ENCODE assay signal across 18 cellular contexts in the genomic region with DNA sequence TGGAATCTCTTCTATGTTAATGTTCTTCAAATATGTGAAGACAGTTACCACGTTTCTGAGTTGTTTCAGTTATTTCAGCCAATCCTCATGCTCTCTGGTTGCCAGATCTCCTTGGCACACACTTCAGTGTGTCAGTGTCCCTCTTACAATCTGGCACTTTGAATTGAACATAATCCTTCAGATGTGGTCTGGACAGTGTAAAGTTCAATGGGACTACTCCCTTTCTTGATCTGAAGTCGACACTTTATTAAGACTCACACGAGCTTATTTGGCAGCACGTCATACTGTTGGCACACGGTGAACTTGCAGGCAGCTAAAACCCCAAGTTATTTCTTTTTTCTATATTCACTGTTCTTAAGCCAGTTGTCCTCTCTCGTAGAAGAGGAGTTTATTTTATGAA. TPM values are rescaled to one million over a fixed set of nuclear protein-coding genes. Genes with fewer than 3 reads are reported as not detected.
A peak's percentile ranks its signal among the peaks of the same experiment; 100 is the strongest.
DNase-seq lines count a peak whose midpoint lies in the region; ATAC-seq, FAIRE-seq and TF ChIP-seq lines count a peak whose summit lies in the region.
"Had no signal": no experiment of that assay in that cellular context is flagged by ENCODE, and none has a peak within 500 bp of the region (broad histone marks: within the 10 kb centered on the region; RNA-seq: fewer than 3 reads in every experiment).

No MANE protein-coding gene starts in this region.

- H3K4me1 ChIP-seq in ascending aorta = peaks cover 0 to 7% of the 10 kb centered on the region in 2 donors
- H3K4me1 ChIP-seq in gastroesophageal sphincter = peaks cover 0 to 39% (median 8%) of the 10 kb centered on the region in 3 donors
- H3K4me1 ChIP-seq in osteoblast (ENCODE audit: insufficient read depth, low read length) = peaks cover 32% of the 10 kb centered on the region

- H3K4me1 Mint-ChIP-seq in activated CD4-positive, alpha-beta memory T cell treated with anti-CD3 and anti-CD28 coated beads, Interleukin-2, amount 10 ng/mL, durations not matched to agents 7 days and 5 days = no peaks in the 10 kb centered on the region
- peaks cover 7 to 13% (median 10%) of the 10 kb centered on the region in 3 donors for H3K4me1 Mint-ChIP-seq in T-cell

- H3K27me3 ChIP-seq in ascending aorta (no peaks in the 10 kb centered on the region), gastroesophageal sphincter (no peaks in the 10 kb centered on the region), osteoblast (ENCODE audit: insufficient read depth, low read length) (no peaks in the 10 kb centered on the region)

- no peaks in the 10 kb centered on the region for H4K20me1 ChIP-seq in osteoblast (ENCODE audit: insufficient read depth, low read length)

- ATAC-seq in gastroesophageal sphincter (peak; percentile 57), HG02938 (IDR thresholded peaks at IDR 0.05; ENCODE audit: unreplicated experiment) (no peak), T-cell (replicated peaks in 1 of 4) (no peak)
- ATAC-seq: activated CD8-positive, alpha-beta T cell treated with anti-CD3 and anti-CD28 coated beads, Interleukin-2, amount 10 ng/mL, durations not matched to agents 7 days and 5 days; GM12878 had no signal

- TF ChIP-seq POLR2A in gastroesophageal sphincter (IDR thresholded peaks at IDR 0.05) (no peak), GM12891 (IDR thresholded peaks at IDR 0.05; ENCODE audit: low read depth, low read length) (no peak)

- no peak for FAIRE-seq in GM12891 (lab: Jason Lieb, UNC)
- FAIRE-seq: GM12878 had no signal

- H3K4me2 ChIP-seq in osteoblast (ENCODE audit: insufficient read depth, low read length) = peak overlapping the region; percentile 21

- H2AFZ ChIP-seq in osteoblast (ENCODE audit: low read length) = peak overlapping the region; percentile 8

- H3K9me3 Mint-ChIP-seq in activated CD4-positive, alpha-beta memory T cell treated with anti-CD3 and anti-CD28 coated beads, Interleukin-2, amount 10 ng/mL, durations not matched to agents 7 days and 5 days = no peaks in the 10 kb centered on the region
- H3K9me3 Mint-ChIP-seq in T-cell = no peaks in the 10 kb centered on the region
- H3K9me3 Mint-ChIP-seq: activated naive CD4-positive, alpha-beta T cell treated with anti-CD3 and anti-CD28 coated beads for 36 hours; H9 had no signal

- H3K36me3 ChIP-seq in ascending aorta (no peaks in the 10 kb centered on the region), gastroesophageal sphincter (no peaks in the 10 kb centered on the region), osteoblast (ENCODE audit: insufficient read depth, low read length) (peaks cover 25% of the 10 kb centered on the region)

- CTCF ChIA-PET in activated CD4-positive, alpha-beta memory T cell treated with anti-CD3 and anti-CD28 coated beads, Interleukin-2, amount 10 ng/mL, durations not matched to agents 7 days and 5 days (lab: Charles Lee) = interaction anchor here (0.8 kb wide), 1 partner anchor 434 kb away, joined by 3 read pairs; no protein-coding TSS in a partner anchor
- CTCF ChIA-PET in T-cell (lab: Charles Lee) = interaction anchor here (1.6 to 4.5 kb wide), 2 partner anchors 8 to 120 kb away, joined by 4 to 25 read pairs; no protein-coding TSS in a partner anchor

- no peaks in the 10 kb centered on the region for H3K36me3 Mint-ChIP-seq in activated CD4-positive, alpha-beta memory T cell treated with anti-CD3 and anti-CD28 coated beads, Interleukin-2, amount 10 ng/mL, durations not matched to agents 7 days and 5 days (ENCODE audit: low read depth)
- H3K36me3 Mint-ChIP-seq in T-cell = no peaks in the 10 kb centered on the region

- H3K4me3 ChIP-seq in ascending aorta = no peak overlapping the region
- H3K4me3 ChIP-seq in gastroesophageal sphincter = no peak overlapping the region
- no peak overlapping the region for H3K4me3 ChIP-seq in osteoblast (ENCODE audit: insufficient read depth, low read length)
- H3K4me3 ChIP-seq: GM12878 had no signal

- no peak for TF ChIP-seq CTCF in ascending aorta (IDR thresholded peaks at IDR 0.05)
- TF ChIP-seq CTCF in gastroesophageal sphincter (IDR thresholded peaks at IDR 0.05) = no peak
- no peak for TF ChIP-seq CTCF in osteoblast (IDR thresholded peaks at IDR 0.05; ENCODE audit: extremely low read depth, low read depth, low read length)

- H3K9me3 ChIP-seq in ascending aorta (no peaks in the 10 kb centered on the region), gastroesophageal sphincter (no peaks in the 10 kb centered on the region), osteoblast (ENCODE audit: low read depth, low read length) (no peaks in the 10 kb centered on the region)

- 0 to 13% methylated on average over 3 to 6 of the region's 6 CpGs for WGBS in gastroesophageal sphincter (ENCODE audit: low coverage in 1 of 2), 2 donors

- peaks cover 74% of the 10 kb centered on the region for H3K79me2 ChIP-seq in osteoblast (ENCODE audit: insufficient read depth, low read length)

- no peak for TF ChIP-seq EP300 in gastroesophageal sphincter (IDR thresholded peaks at IDR 0.05)

- in situ Hi-C loops in G401 (cut with HindIII; ENCODE audit: low sequenced_read_pairs) = no loop called here

- intact Hi-C loops in ascending aorta (cut with DNase I) = loop anchor here (5.0 kb wide), 2 partner anchors 121 to 426 kb away; no protein-coding TSS in a partner anchor

- peak overlapping the region; percentile 55 to 56 for H3K27ac ChIP-seq in ascending aorta
- H3K27ac ChIP-seq in gastroesophageal sphincter = peak overlapping the region; percentile 46 to 71 (median 56)
- H3K27ac ChIP-seq in osteoblast (ENCODE audit: low read depth, low read length) = peak overlapping the region; percentile 36

- peaks cover 3% of the 10 kb centered on the region for H3K27me3 Mint-ChIP-seq in activated CD4-positive, alpha-beta memory T cell treated with anti-CD3 and anti-CD28 coated beads, Interleukin-2, amount 10 ng/mL, durations not matched to agents 7 days and 5 days
- H3K27me3 Mint-ChIP-seq in T-cell = peaks cover 0 to 4% of the 10 kb centered on the region in 2 donors

- no peak overlapping the region for H3K4me3 Mint-ChIP-seq in activated CD4-positive, alpha-beta memory T cell treated with anti-CD3 and anti-CD28 coated beads, Interleukin-2, amount 10 ng/mL, durations not matched to agents 7 days and 5 days
- H3K4me3 Mint-ChIP-seq in T-cell = no peak overlapping the region
- H3K4me3 Mint-ChIP-seq: activated CD8-positive, alpha-beta T cell treated with anti-CD3 and anti-CD28 coated beads, Interleukin-2, amount 10 ng/mL, durations not matched to agents 7 days and 5 days; activated naive CD4-positive, alpha-beta T cell treated with anti-CD3 and anti-CD28 coated beads for 36 hours; H9 had no signal

- DNase-seq in G401 (ENCODE audit: low spot score) (peak; percentile 88), ascending aorta (ENCODE audit: low spot score in 2 of 2) (no peak), osteoblast (ENCODE audit: insufficient read length, low spot score, missing footprints) (no peak), GM12891 (ENCODE audit: insufficient read length, low spot score) (no peak), T-cell (no peak)
- no peak for DNase-seq in activated CD4-positive, alpha-beta memory T cell treated with anti-CD3 and anti-CD28 coated beads, Interleukin-2, amount 10 ng/mL, durations not matched to agents 7 days and 5 days
- DNase-seq: activated CD8-positive, alpha-beta T cell treated with anti-CD3 and anti-CD28 coated beads, Interleukin-2, amount 10 ng/mL, durations not matched to agents 7 days and 5 days; activated naive CD4-positive, alpha-beta T cell treated with anti-CD3 and anti-CD28 coated beads for 36 hours; cortex of kidney; DMS79 treated with DMSO at 0.1 percent for 48 hours; H9; kidney glomerular epithelial cell; NCI-H345; stimulated activated CD4-positive, alpha-beta T cell treated with anti-CD3 and anti-CD28 coated beads, Interleukin-1b, Interleukin-23, amount 100 ng/mL, for 48 hours; T1000 had no signal

- POLR2A ChIA-PET in activated CD4-positive, alpha-beta memory T cell treated with anti-CD3 and anti-CD28 coated beads, Interleukin-2, amount 10 ng/mL, durations not matched to agents 7 days and 5 days (lab: Charles Lee) = no interaction called here
- POLR2A ChIA-PET in T-cell (lab: Charles Lee) = interaction anchor here in 1 of 2 donors (0.6 kb wide), 1 partner anchor 15 kb away, joined by 3 read pairs; no protein-coding TSS in a partner anchor

- H3K27ac Mint-ChIP-seq in activated CD4-positive, alpha-beta memory T cell treated with anti-CD3 and anti-CD28 coated beads, Interleukin-2, amount 10 ng/mL, durations not matched to agents 7 days and 5 days = no peak overlapping the region
- H3K27ac Mint-ChIP-seq in T-cell = no peak overlapping the region
- H3K27ac Mint-ChIP-seq: activated CD8-positive, alpha-beta T cell treated with anti-CD3 and anti-CD28 coated beads, Interleukin-2, amount 10 ng/mL, durations not matched to agents 7 days and 5 days; activated naive CD4-positive, alpha-beta T cell treated with anti-CD3 and anti-CD28 coated beads for 36 hours; H9 had no signal

TF ChIP-seq in GM12891, 5 proteins besides CTCF, POLR2A, EP300 and RAD21:
- TF ChIP-seq POU2F2 (IDR thresholded peaks at IDR 0.05; ENCODE audit: low read depth, low read length) = no peak
- no peak for TF ChIP-seq TAF1 (IDR thresholded peaks at IDR 0.05; ENCODE audit: low read depth, low read length)
- TF ChIP-seq PAX5 (IDR thresholded peaks at IDR 0.05; ENCODE audit: insufficient read depth, low read length, severe bottlenecking) = no peak
- TF ChIP-seq SPI1 (IDR thresholded peaks at IDR 0.05; ENCODE audit: low read depth, low read length) = no peak
- no peak for TF ChIP-seq POLR2AphosphoS5 (IDR thresholded peaks at IDR 0.05; ENCODE audit: low read depth, low read length)

RNA-seq across cellular contexts. Expression of a gene that starts 28.2 kb away (rescaled TPM):
- not detected in 2 replicates for total RNA-seq in G401 (2014; rRNA removed; shearing (Covaris generic))
- total RNA-seq in ascending aorta (14.6 TPM), gastroesophageal sphincter (10 to 100 TPM; 15.7 to 28.2 (median 22.8) TPM), osteoblast (18.6 and 24.6 TPM in 2 replicates), T-cell (under 1 TPM in 3 of 5 donors, not detected in 2; 0.16 to 0.26 (median 0.20) TPM)
- not detected for total RNA-seq in activated CD4-positive, alpha-beta memory T cell treated with anti-CD3 and anti-CD28 coated beads, Interleukin-2, amount 10 ng/mL, durations not matched to agents 7 days and 5 days
- not detected for polyA plus RNA-seq in GM12891 (2012; ENCODE audit: low read depth, missing spikeins)
- total RNA-seq: activated CD8-positive, alpha-beta T cell treated with anti-CD3 and anti-CD28 coated beads, Interleukin-2, amount 10 ng/mL, durations not matched to agents 7 days and 5 days had no signal

Comparison
In these comparisons a context has a peak if more than half of its experiments do, and no peak if none do; other contexts are left out.
1. RNA of a gene that starts 28.2 kb away (total RNA-seq): 15.7 to 28.2 TPM in gastroesophageal sphincter, 18.6 to 24.6 TPM in osteoblast and 14.6 TPM in ascending aorta (single experiment); 0.16 to 0.26 TPM in T-cell, not detected in activated CD4-positive, alpha-beta memory T cell treated with anti-CD3 and anti-CD28 coated beads, Interleukin-2, amount 10 ng/mL, durations not matched to agents 7 days and 5 days and not detected in G401; every median in the first group is over 10 times any median in the second.
2. Peak in every context shown above with its lines, with median percentiles within 50 percentile points of each other: H3K27ac ChIP-seq.